ENCODE assay signal across 11 cellular contexts in the genomic region with DNA sequence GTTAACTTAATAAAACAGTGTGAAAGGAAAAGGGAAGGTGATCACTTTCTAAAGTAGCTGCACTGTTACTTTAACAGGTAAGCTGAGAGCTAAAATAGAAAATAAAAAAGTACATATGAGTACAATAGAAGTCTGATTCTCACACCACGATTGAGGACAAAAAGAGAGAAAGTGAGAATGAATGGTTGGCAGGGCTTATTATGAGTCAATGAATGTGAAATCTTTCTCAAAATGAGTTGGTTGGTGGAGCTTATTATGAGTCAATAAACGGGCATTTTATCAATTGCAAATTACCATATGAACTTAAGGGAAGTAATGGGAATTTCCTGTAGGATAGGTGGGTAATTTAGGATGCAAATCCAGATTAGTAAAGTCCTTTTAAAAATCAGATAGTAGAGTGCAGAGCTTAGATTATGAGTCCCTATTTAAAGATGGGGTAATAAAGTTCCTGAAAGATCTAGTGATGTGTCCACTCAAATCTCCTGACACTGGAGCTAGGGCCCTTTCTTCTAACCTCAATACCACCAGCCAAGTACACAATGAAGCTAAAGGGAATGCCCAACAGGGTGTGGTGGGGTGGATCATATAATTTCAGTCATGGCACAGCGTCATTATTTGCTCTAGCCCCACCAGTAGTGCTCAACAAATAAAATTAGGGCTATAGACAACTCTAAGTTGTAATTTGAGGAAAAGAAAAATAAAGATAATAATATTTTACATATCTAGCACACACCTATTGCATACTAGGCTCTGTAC. TPM values are rescaled to one million over a fixed set of nuclear protein-coding genes. Genes with fewer than 3 reads are reported as not detected.
DNase-seq lines count a peak whose midpoint lies in the region; ATAC-seq and TF ChIP-seq lines count a peak whose summit lies in the region.
"Had no signal": no experiment of that assay in that cellular context is flagged by ENCODE, and none has a peak within 500 bp of the region (broad histone marks: within the 10 kb centered on the region; RNA-seq: fewer than 3 reads in every experiment).

No MANE protein-coding gene starts in this region.

- ATAC-seq in GM18861 (IDR thresholded peaks at IDR 0.05; ENCODE audit: unreplicated experiment) (peak; percentile 91), GM21717 (IDR thresholded peaks at IDR 0.05; ENCODE audit: unreplicated experiment) (peak; percentile 78), HG03342 (IDR thresholded peaks at IDR 0.05; ENCODE audit: unreplicated experiment) (peak; percentile 73)

- H3K4me3 ChIP-seq in fibroblast of mammary gland (ENCODE audit: control insufficient read depth, low read depth, low read length): no peak overlapping the region
- no peak overlapping the region for H3K4me3 ChIP-seq in ascending aorta

- intact Hi-C loops in ascending aorta (cut with DNase I): no loop called here

- peak; percentile 26 for DNase-seq in fibroblast of mammary gland (ENCODE audit: low read depth)
- DNase-seq in ascending aorta (ENCODE audit: low spot score in 2 of 2): no peak
- no peak for DNase-seq in middle frontal gyrus (ENCODE audit: extremely low spot score, low spot score)
- DNase-seq in GM10248 (ENCODE audit: extremely low spot score): no peak
- DNase-seq in NCI-H1048 (lab: John Stamatoyannopoulos, UW): no peak
- DNase-seq: activated effector memory CD4-positive, alpha-beta T cell treated with Interleukin-2 at 50 U/mL for 16 hours had no signal

- POLR2A ChIA-PET in GM10248 (lab: Yijun Ruan, JAX): no interaction called here

- H3K27ac ChIP-seq in ascending aorta: no peak overlapping the region
- H3K27ac ChIP-seq: KMS-11, parathyroid adenoma had no signal

- H3K36me3 ChIP-seq in ascending aorta: no peaks in the 10 kb centered on the region

- CTCF ChIA-PET in GM10248 (lab: Yijun Ruan, JAX): interaction anchor here (0.7 to 1.4 kb wide), 3 partner anchors 13 to 31 kb away, joined by 3 to 4 read pairs (median 3); no protein-coding TSS in a partner anchor

- no peaks in the 10 kb centered on the region for H3K27me3 ChIP-seq in ascending aorta

- H3K9me3 ChIP-seq in ascending aorta: no peaks in the 10 kb centered on the region

- TF ChIP-seq CTCF in fibroblast of mammary gland (conservative IDR thresholded peaks at IDR 0.05; ENCODE audit: control insufficient read depth, insufficient read depth, low read depth, low read length) (no peak), ascending aorta (IDR thresholded peaks at IDR 0.05) (no peak), GM10248 (IDR thresholded peaks at IDR 0.05; ENCODE audit: control extremely low read depth, extremely low read depth, low read depth, missing control alignments) (no peak)

- no peaks in the 10 kb centered on the region for H3K4me1 ChIP-seq in ascending aorta
- H3K4me1 ChIP-seq: parathyroid adenoma had no signal

RNA-seq across cellular contexts. Expression of a gene that starts 21.1 kb away (rescaled TPM):
- total RNA-seq in ascending aorta: 32.4 TPM
